In the genomic region with DNA sequence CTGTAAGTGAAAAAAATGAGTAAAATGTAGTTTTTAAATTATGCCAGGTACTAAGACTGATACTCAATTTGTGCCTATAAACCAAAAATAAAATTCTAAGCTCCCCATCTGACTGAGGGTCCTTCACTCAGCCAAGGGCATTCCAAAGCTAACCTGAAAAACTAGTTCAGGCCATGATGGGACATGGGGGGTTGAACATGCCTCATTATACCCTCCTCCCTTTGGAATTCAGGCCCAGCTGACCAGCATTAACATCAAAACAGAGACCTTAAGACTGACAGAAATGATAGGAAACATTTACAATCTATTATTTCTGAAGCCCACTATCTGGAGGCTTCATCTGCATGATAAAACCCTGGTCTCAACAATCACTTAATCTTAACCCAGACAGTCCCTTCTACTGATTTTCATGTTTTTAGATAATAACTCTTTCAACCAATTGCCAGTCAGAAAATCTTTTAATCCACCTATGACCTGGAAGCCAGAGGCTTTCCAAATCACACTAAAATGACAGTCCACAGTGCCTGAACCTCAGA, we compare ENCODE assay signal across 1 cellular context.
TF ChIP-seq lines count a peak whose summit lies in the region.

No MANE protein-coding gene starts in this region.

TF ChIP-seq in GM23338, 12 proteins besides CTCF, POLR2A, EP300 and RAD21 (continued from another document):
- TF ChIP-seq, protein P1, sequence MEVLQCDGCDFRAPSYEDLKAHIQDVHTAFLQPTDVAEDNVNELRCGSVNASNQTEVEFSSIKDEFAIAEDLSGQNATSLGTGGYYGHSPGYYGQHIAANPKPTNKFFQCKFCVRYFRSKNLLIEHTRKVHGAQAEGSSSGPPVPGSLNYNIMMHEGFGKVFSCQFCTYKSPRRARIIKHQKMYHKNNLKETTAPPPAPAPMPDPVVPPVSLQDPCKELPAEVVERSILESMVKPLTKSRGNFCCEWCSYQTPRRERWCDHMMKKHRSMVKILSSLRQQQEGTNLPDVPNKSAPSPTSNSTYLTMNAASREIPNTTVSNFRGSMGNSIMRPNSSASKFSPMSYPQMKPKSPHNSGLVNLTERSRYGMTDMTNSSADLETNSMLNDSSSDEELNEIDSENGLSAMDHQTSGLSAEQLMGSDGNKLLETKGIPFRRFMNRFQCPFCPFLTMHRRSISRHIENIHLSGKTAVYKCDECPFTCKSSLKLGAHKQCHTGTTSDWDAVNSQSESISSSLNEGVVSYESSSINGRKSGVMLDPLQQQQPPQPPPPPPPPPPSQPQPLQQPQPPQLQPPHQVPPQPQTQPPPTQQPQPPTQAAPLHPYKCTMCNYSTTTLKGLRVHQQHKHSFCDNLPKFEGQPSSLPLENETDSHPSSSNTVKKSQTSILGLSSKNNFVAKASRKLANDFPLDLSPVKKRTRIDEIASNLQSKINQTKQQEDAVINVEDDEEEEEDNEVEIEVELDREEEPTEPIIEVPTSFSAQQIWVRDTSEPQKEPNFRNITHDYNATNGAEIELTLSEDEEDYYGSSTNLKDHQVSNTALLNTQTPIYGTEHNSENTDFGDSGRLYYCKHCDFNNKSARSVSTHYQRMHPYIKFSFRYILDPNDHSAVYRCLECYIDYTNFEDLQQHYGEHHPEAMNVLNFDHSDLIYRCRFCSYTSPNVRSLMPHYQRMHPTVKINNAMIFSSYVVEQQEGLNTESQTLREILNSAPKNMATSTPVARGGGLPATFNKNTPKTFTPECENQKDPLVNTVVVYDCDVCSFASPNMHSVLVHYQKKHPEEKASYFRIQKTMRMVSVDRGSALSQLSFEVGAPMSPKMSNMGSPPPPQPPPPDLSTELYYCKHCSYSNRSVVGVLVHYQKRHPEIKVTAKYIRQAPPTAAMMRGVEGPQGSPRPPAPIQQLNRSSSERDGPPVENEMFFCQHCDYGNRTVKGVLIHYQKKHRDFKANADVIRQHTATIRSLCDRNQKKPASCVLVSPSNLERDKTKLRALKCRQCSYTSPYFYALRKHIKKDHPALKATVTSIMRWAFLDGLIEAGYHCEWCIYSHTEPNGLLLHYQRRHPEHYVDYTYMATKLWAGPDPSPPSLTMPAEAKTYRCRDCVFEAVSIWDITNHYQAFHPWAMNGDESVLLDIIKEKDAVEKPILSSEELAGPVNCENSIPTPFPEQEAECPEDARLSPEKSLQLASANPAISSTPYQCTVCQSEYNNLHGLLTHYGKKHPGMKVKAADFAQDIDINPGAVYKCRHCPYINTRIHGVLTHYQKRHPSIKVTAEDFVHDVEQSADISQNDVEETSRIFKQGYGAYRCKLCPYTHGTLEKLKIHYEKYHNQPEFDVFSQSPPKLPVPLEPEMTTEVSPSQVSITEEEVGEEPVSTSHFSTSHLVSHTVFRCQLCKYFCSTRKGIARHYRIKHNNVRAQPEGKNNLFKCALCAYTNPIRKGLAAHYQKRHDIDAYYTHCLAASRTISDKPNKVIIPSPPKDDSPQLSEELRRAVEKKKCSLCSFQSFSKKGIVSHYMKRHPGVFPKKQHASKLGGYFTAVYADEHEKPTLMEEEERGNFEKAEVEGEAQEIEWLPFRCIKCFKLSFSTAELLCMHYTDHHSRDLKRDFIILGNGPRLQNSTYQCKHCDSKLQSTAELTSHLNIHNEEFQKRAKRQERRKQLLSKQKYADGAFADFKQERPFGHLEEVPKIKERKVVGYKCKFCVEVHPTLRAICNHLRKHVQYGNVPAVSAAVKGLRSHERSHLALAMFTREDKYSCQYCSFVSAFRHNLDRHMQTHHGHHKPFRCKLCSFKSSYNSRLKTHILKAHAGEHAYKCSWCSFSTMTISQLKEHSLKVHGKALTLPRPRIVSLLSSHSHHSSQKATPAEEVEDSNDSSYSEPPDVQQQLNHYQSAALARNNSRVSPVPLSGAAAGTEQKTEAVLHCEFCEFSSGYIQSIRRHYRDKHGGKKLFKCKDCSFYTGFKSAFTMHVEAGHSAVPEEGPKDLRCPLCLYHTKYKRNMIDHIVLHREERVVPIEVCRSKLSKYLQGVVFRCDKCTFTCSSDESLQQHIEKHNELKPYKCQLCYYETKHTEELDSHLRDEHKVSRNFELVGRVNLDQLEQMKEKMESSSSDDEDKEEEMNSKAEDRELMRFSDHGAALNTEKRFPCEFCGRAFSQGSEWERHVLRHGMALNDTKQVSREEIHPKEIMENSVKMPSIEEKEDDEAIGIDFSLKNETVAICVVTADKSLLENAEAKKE (CRISPR knock-in tag; IDR thresholded peaks at IDR 0.05): peak; percentile 48; the same call in 1 of the 2 replicates
